9 cellular contexts compared by ENCODE assay signal in genomic region chr11:115990004-115990447, GRCh38.
DNase-seq lines count a peak whose midpoint lies in the region; ATAC-seq, FAIRE-seq and TF ChIP-seq lines count a peak whose summit lies in the region.
"Had no signal": no experiment of that assay in that cellular context is flagged by ENCODE, and none has a peak within 500 bp of the region (broad histone marks: within the 10 kb centered on the region; RNA-seq: fewer than 3 reads in every experiment).

No MANE protein-coding gene starts in this region.

- H3K36me3 ChIP-seq in Loucy (ENCODE audit: insufficient read depth, low read length) (no peaks in the 10 kb centered on the region), pancreas (no peaks in the 10 kb centered on the region)

- no peaks in the 10 kb centered on the region for H3K79me2 ChIP-seq in Loucy (ENCODE audit: insufficient read depth, low read length)

- H3K27me3 Mint-ChIP-seq in endothelial cell (ENCODE audit: unreplicated experiment) (no peaks in the 10 kb centered on the region), Calu3 (ENCODE audit: unreplicated experiment) (no peaks in the 10 kb centered on the region)
- H3K27me3 Mint-ChIP-seq: activated CD8-positive, alpha-beta memory T cell treated with anti-CD3 and anti-CD28 coated beads, Interleukin-2, amount 10 ng/mL, durations not matched to agents 7 days and 5 days had no signal

- CTCF ChIA-PET in Calu3 (lab: Charles Lee), result no interaction called here

- no peaks in the 10 kb centered on the region for H3F3A ChIP-seq in Loucy (ENCODE audit: low read depth)

- H3K9me2 ChIP-seq in Loucy (replicated peaks; ENCODE audit: low read depth, low read length), result no peaks in the 10 kb centered on the region

- intact Hi-C loops in pancreas (cut with DNase I), result no loop called here
- intact Hi-C loops in Calu3 (cut with micrococcal nuclease; ENCODE audit: unreplicated experiment), result no loop called here

- H3K4me3 ChIP-seq in GM12875 (ENCODE audit: low read depth, low read length) (no peak overlapping the region), Loucy (ENCODE audit: low read length, poor library complexity, severe bottlenecking) (no peak overlapping the region), pancreas (no peak overlapping the region)

- H3K27me3 ChIP-seq in Loucy (ENCODE audit: insufficient read depth, low read length, poor library complexity, severe bottlenecking), result no peaks in the 10 kb centered on the region
- H3K27me3 ChIP-seq in pancreas, result no peaks in the 10 kb centered on the region

- WGBS in pancreas, 2 donors, result 57 to 62% methylated on average over 19 of the region's 19 CpGs

- no peaks in the 10 kb centered on the region for H3K4me1 ChIP-seq in Loucy (ENCODE audit: insufficient read depth, low read length, poor library complexity, severe bottlenecking)
- no peaks in the 10 kb centered on the region for H3K4me1 ChIP-seq in pancreas

- H4K20me1 ChIP-seq in Loucy (ENCODE audit: insufficient read depth, low read length, poor library complexity, severe bottlenecking), result no peaks in the 10 kb centered on the region

- FAIRE-seq in pancreas (lab: Jason Lieb, UNC) (no peak), RCC 7860 (lab: Jason Lieb, UNC) (no peak)

- H3K27ac Mint-ChIP-seq in endothelial cell (ENCODE audit: unreplicated experiment) (no peak overlapping the region), Calu3 (ENCODE audit: unreplicated experiment) (no peak overlapping the region)
- H3K27ac Mint-ChIP-seq: activated CD8-positive, alpha-beta memory T cell treated with anti-CD3 and anti-CD28 coated beads, Interleukin-2, amount 10 ng/mL, durations not matched to agents 7 days and 5 days had no signal

- BruUV-seq in Calu3 (replicated peaks; lab: Mats Ljungman, UMichigan), result no TSS peak

- H3K4me1 Mint-ChIP-seq in endothelial cell (ENCODE audit: unreplicated experiment) (no peaks in the 10 kb centered on the region), Calu3 (ENCODE audit: low read depth, unreplicated experiment) (no peaks in the 10 kb centered on the region)
- H3K4me1 Mint-ChIP-seq: activated CD8-positive, alpha-beta memory T cell treated with anti-CD3 and anti-CD28 coated beads, Interleukin-2, amount 10 ng/mL, durations not matched to agents 7 days and 5 days had no signal

- TF ChIP-seq CTCF in GM12875 (IDR thresholded peaks at IDR 0.05; ENCODE audit: borderline replicate concordance, insufficient read depth, low read depth, low read length), result peak; percentile 87
- TF ChIP-seq CTCF in Loucy (conservative IDR thresholded peaks at IDR 0.05; ENCODE audit: low read length), result peak; percentile 59
- TF ChIP-seq CTCF in endothelial cell (IDR thresholded peaks at IDR 0.05; ENCODE audit: unreplicated experiment), result peak; percentile 81
- peak in 2 of 4 donors; percentile 44 to 58 for TF ChIP-seq CTCF in pancreas (IDR thresholded peaks at IDR 0.05)
- no peak for TF ChIP-seq CTCF in Calu3 (IDR thresholded peaks at IDR 0.05; ENCODE audit: unreplicated experiment)

- no peak overlapping the region for H2AFZ ChIP-seq in Loucy (ENCODE audit: low read length)

- no peak overlapping the region for H3K4me3 Mint-ChIP-seq in endothelial cell (ENCODE audit: unreplicated experiment)
- H3K4me3 Mint-ChIP-seq in Calu3 (ENCODE audit: low read depth, unreplicated experiment), result no peak overlapping the region
- H3K4me3 Mint-ChIP-seq: activated CD8-positive, alpha-beta memory T cell treated with anti-CD3 and anti-CD28 coated beads, Interleukin-2, amount 10 ng/mL, durations not matched to agents 7 days and 5 days had no signal

- H3K4me2 ChIP-seq in Loucy (ENCODE audit: low read depth, low read length, poor library complexity, severe bottlenecking), result no peak overlapping the region

- H3K9ac ChIP-seq in Loucy (ENCODE audit: low read depth, low read length, poor library complexity, severe bottlenecking), result no peak overlapping the region

- H3K36me3 Mint-ChIP-seq in endothelial cell (ENCODE audit: low read depth, unreplicated experiment) (no peaks in the 10 kb centered on the region), Calu3 (ENCODE audit: insufficient read depth, unreplicated experiment) (no peaks in the 10 kb centered on the region)
- H3K36me3 Mint-ChIP-seq: activated CD8-positive, alpha-beta memory T cell treated with anti-CD3 and anti-CD28 coated beads, Interleukin-2, amount 10 ng/mL, durations not matched to agents 7 days and 5 days had no signal

- DNase-seq in endothelial cell (ENCODE audit: low spot score) (peak; percentile 66), pancreas (no peak), Calu3 (no peak), NCI-H774 (lab: John Stamatoyannopoulos, UW) (no peak), RCC 7860 (ENCODE audit: low spot score) (no peak), ureter (ENCODE audit: low spot score) (no peak)
- DNase-seq: activated CD8-positive, alpha-beta memory T cell treated with anti-CD3 and anti-CD28 coated beads, Interleukin-2, amount 10 ng/mL, durations not matched to agents 7 days and 5 days had no signal

- no peaks in the 10 kb centered on the region for H3K9me3 ChIP-seq in Loucy (ENCODE audit: insufficient read depth, low read depth, low read length)
- H3K9me3 ChIP-seq in pancreas, result no peaks in the 10 kb centered on the region

- ATAC-seq in pancreas, result peak in 3 of 4 donors; percentile 61 to 82 (median 64)
- ATAC-seq: activated CD8-positive, alpha-beta memory T cell treated with anti-CD3 and anti-CD28 coated beads, Interleukin-2, amount 10 ng/mL, durations not matched to agents 7 days and 5 days had no signal

- H3K27ac ChIP-seq in pancreas, result no peak overlapping the region

- no peaks in the 10 kb centered on the region for H3K9me3 Mint-ChIP-seq in endothelial cell (ENCODE audit: unreplicated experiment)
- H3K9me3 Mint-ChIP-seq in Calu3 (ENCODE audit: low read depth, unreplicated experiment), result peaks cover 11% of the 10 kb centered on the region
